Comparison of ENCODE assay signal across 24 cellular contexts in genomic region chr12:109894939-109895338, GRCh38. TPM values are rescaled to one million over a fixed set of nuclear protein-coding genes. Genes with fewer than 3 reads are reported as not detected.
DNase-seq lines count a peak whose midpoint lies in the region; ATAC-seq, FAIRE-seq and TF ChIP-seq lines count a peak whose summit lies in the region.
"Had no signal": no experiment of that assay in that cellular context is flagged by ENCODE, and none has a peak within 500 bp of the region (broad histone marks: within the 10 kb centered on the region; RNA-seq: fewer than 3 reads in every experiment).

No MANE protein-coding gene starts in this region.

- H3K4me3 ChIP-seq in K562 (no peak overlapping the region), gastrocnemius medialis (no peak overlapping the region)
- H3K4me3 ChIP-seq: BLaER1 treated with 17β-estradiol and CSF1 and Interleukin-3, amounts not matched to agents 10 nM and 100 nM; GM12878; GM23248 had no signal

- H3K27me3 ChIP-seq in K562 (ENCODE audit: control insufficient read depth in 2 of 2, insufficient read depth in 2 of 2, low read length in 2 of 2) (peaks cover 4 to 15% of the 10 kb centered on the region in 2 experiments; a peak in 4 of 5 replicates), gastrocnemius medialis (peaks cover 0 to 3% (median 0%) of the 10 kb centered on the region in 3 donors)
- H3K27me3 ChIP-seq: BE2C; BLaER1 treated with 17β-estradiol and CSF1 and Interleukin-3, amounts not matched to agents 10 nM and 100 nM had no signal

- in situ Hi-C loops in K562 (cut with MboI) (no loop called here), gastrocnemius medialis (cut with MboI; ENCODE audit: low sequenced_read_pairs in 4 of 4) (no loop called here)

- no TSS peak for BruUV-seq in K562 (replicated peaks; lab: Mats Ljungman, UMichigan)

- no peak overlapping the region for H3K4me3 Mint-ChIP-seq in activated CD8-positive, alpha-beta T cell treated with anti-CD3 and anti-CD28 coated beads, Interleukin-2, amount 10 ng/mL, durations not matched to agents 7 days and 5 days
- no peak overlapping the region for H3K4me3 Mint-ChIP-seq in activated CD8-positive, alpha-beta T cell treated with anti-CD3 and anti-CD28 coated beads for 36 hours
- peak overlapping the region; percentile 38 for H3K4me3 Mint-ChIP-seq in neural crest cell
- H3K4me3 Mint-ChIP-seq: CD14-positive monocyte; CD4-positive, alpha-beta T cell had no signal

- 7% methylated on average over 4 of the region's 4 CpGs for WGBS in K562 (ENCODE audit: insufficient coverage, low coverage, missing lambda C conversion rate)

- peaks cover 4% of the 10 kb centered on the region in 2 experiments; a peak in 3 of 5 replicates for H3K4me1 ChIP-seq in K562 (replicated peaks in 1 of 2; ENCODE audit: control insufficient read depth in 2 of 2, insufficient read depth in 2 of 2, low read length in 2 of 2)
- no peaks in the 10 kb centered on the region for H3K4me1 ChIP-seq in gastrocnemius medialis
- H3K4me1 ChIP-seq: BE2C had no signal

- H4K20me1 ChIP-seq in K562 (replicated peaks; ENCODE audit: control insufficient read depth, insufficient read depth, low read length), result no peaks in the 10 kb centered on the region
- H4K20me1 ChIP-seq: BLaER1 treated with 17β-estradiol and CSF1 and Interleukin-3, amounts not matched to agents 10 nM and 100 nM had no signal

- no peak overlapping the region for H2AFZ ChIP-seq in K562 (ENCODE audit: low read depth, low read length)
- H2AFZ ChIP-seq: GM23248 had no signal

- intact Hi-C loops in activated CD8-positive, alpha-beta T cell treated with anti-CD3 and anti-CD28 coated beads for 36 hours (cut with micrococcal nuclease), result no loop called here
- intact Hi-C loops in K562 (cut with micrococcal nuclease) (no loop called here), gastrocnemius medialis (cut with DNase I; ENCODE audit: low total_unique reads) (no loop called here)

- no peaks in the 10 kb centered on the region for H3K9me1 ChIP-seq in K562 (ENCODE audit: control insufficient read depth, insufficient read depth, low read length)

- H3K4me1 Mint-ChIP-seq in activated CD8-positive, alpha-beta T cell treated with anti-CD3 and anti-CD28 coated beads, Interleukin-2, amount 10 ng/mL, durations not matched to agents 7 days and 5 days (ENCODE audit: low read depth), result peaks cover 29% of the 10 kb centered on the region
- peaks cover 18% of the 10 kb centered on the region for H3K4me1 Mint-ChIP-seq in activated CD8-positive, alpha-beta T cell treated with anti-CD3 and anti-CD28 coated beads for 36 hours (ENCODE audit: low read depth)
- peaks cover 3% of the 10 kb centered on the region for H3K4me1 Mint-ChIP-seq in neural crest cell

- H3K9me3 ChIP-seq in K562 (replicated peaks; ENCODE audit: control insufficient read depth, insufficient read depth, low read depth, low read length) (no peaks in the 10 kb centered on the region), gastrocnemius medialis (no peaks in the 10 kb centered on the region)
- H3K9me3 ChIP-seq: BE2C; BLaER1 treated with 17β-estradiol and CSF1 and Interleukin-3, amounts not matched to agents 10 nM and 100 nM had no signal

- H3K27me3 Mint-ChIP-seq in activated CD8-positive, alpha-beta T cell treated with anti-CD3 and anti-CD28 coated beads, Interleukin-2, amount 10 ng/mL, durations not matched to agents 7 days and 5 days (ENCODE audit: low read depth), result no peaks in the 10 kb centered on the region
- no peaks in the 10 kb centered on the region for H3K27me3 Mint-ChIP-seq in activated CD8-positive, alpha-beta T cell treated with anti-CD3 and anti-CD28 coated beads for 36 hours
- peaks cover 9% of the 10 kb centered on the region for H3K27me3 Mint-ChIP-seq in neural crest cell (ENCODE audit: low read depth)
- H3K27me3 Mint-ChIP-seq: CD4-positive, alpha-beta T cell; CD8-positive, alpha-beta memory T cell had no signal

- DNase-seq in activated CD8-positive, alpha-beta T cell treated with anti-CD3 and anti-CD28 coated beads, Interleukin-2, amount 10 ng/mL, durations not matched to agents 7 days and 5 days, result no peak
- DNase-seq in activated CD8-positive, alpha-beta T cell treated with anti-CD3 and anti-CD28 coated beads for 36 hours, result no peak
- DNase-seq in K562 (ENCODE audit: extremely low read depth in 1 of 4, low spot score in 3 of 4), result no peak
- no peak for DNase-seq in neural crest cell (ENCODE audit: low read depth, low spot score)
- DNase-seq in gastrocnemius medialis, result no peak
- DNase-seq in cortex of kidney (lab: John Stamatoyannopoulos, UW), result no peak
- DNase-seq: BE2C; CD4-positive, alpha-beta T cell; CD8-positive, alpha-beta memory T cell; DMS 273 treated with DMSO at 0.1 percent for 48 hours; DMS79; EL; GDM1; GM23248; H7; HCEC 1CT had no signal

- H3K36me3 Mint-ChIP-seq in activated CD8-positive, alpha-beta T cell treated with anti-CD3 and anti-CD28 coated beads, Interleukin-2, amount 10 ng/mL, durations not matched to agents 7 days and 5 days (ENCODE audit: low read depth), result peaks cover under 1% of the 10 kb centered on the region
- H3K36me3 Mint-ChIP-seq in activated CD8-positive, alpha-beta T cell treated with anti-CD3 and anti-CD28 coated beads for 36 hours (ENCODE audit: low read depth), result no peaks in the 10 kb centered on the region
- no peaks in the 10 kb centered on the region for H3K36me3 Mint-ChIP-seq in neural crest cell (ENCODE audit: low read depth)

- H3K27ac Mint-ChIP-seq in activated CD8-positive, alpha-beta T cell treated with anti-CD3 and anti-CD28 coated beads, Interleukin-2, amount 10 ng/mL, durations not matched to agents 7 days and 5 days, result peak overlapping the region; percentile 55
- no peak overlapping the region for H3K27ac Mint-ChIP-seq in activated CD8-positive, alpha-beta T cell treated with anti-CD3 and anti-CD28 coated beads for 36 hours
- H3K27ac Mint-ChIP-seq in neural crest cell (ENCODE audit: unreplicated experiment), result no peak overlapping the region
- H3K27ac Mint-ChIP-seq: CD4-positive, alpha-beta T cell had no signal

- FAIRE-seq in K562 (lab: Jason Lieb, UNC), result no peak
- FAIRE-seq: A204.1, D721Med, GM12878, GM19239, H1 had no signal

- H3K4me2 ChIP-seq in K562 (ENCODE audit: insufficient read depth, low read length), result no peak overlapping the region
- H3K4me2 ChIP-seq: BLaER1 treated with 17β-estradiol and CSF1 and Interleukin-3, amounts not matched to agents 10 nM and 100 nM had no signal

- TF ChIP-seq RAD21 in K562 (CRISPR knock-in tag; conservative IDR thresholded peaks at IDR 0.05 in 1 of 2, IDR thresholded peaks at IDR 0.05 in 1 of 2), result no peak

- TF ChIP-seq EP300 in K562 (IDR thresholded peaks at IDR 0.05; ENCODE audit: low read length), result no peak

- H3K79me2 ChIP-seq in K562 (ENCODE audit: control insufficient read depth, insufficient read depth, low read length), result no peaks in the 10 kb centered on the region

- H3K9me3 Mint-ChIP-seq in activated CD8-positive, alpha-beta T cell treated with anti-CD3 and anti-CD28 coated beads, Interleukin-2, amount 10 ng/mL, durations not matched to agents 7 days and 5 days (ENCODE audit: insufficient read depth), result no peaks in the 10 kb centered on the region
- no peaks in the 10 kb centered on the region for H3K9me3 Mint-ChIP-seq in activated CD8-positive, alpha-beta T cell treated with anti-CD3 and anti-CD28 coated beads for 36 hours
- H3K9me3 Mint-ChIP-seq in neural crest cell, result no peaks in the 10 kb centered on the region
- H3K9me3 Mint-ChIP-seq: CD4-positive, alpha-beta T cell; CD8-positive, alpha-beta memory T cell had no signal

- CTCF ChIA-PET in activated CD8-positive, alpha-beta T cell treated with anti-CD3 and anti-CD28 coated beads, Interleukin-2, amount 10 ng/mL, durations not matched to agents 7 days and 5 days (lab: Charles Lee), result no interaction called here
- CTCF ChIA-PET in activated CD8-positive, alpha-beta T cell treated with anti-CD3 and anti-CD28 coated beads for 36 hours (lab: Charles Lee), result interaction anchor here (0.9 to 1.6 kb wide), 2 partner anchors 50 to 89 kb away, joined by 3 to 4 read pairs; no protein-coding TSS in a partner anchor
- CTCF ChIA-PET in K562 (lab: Yijun Ruan, JAX; ENCODE audit: low intra/inter-chr PET ratio), result no interaction called here

- H3K36me3 ChIP-seq in K562 (ENCODE audit: control insufficient read depth, insufficient read depth, low read length) (no peaks in the 10 kb centered on the region), gastrocnemius medialis (no peaks in the 10 kb centered on the region)
- H3K36me3 ChIP-seq: BE2C; BLaER1 treated with 17β-estradiol and CSF1 and Interleukin-3, amounts not matched to agents 10 nM and 100 nM had no signal

- H3K27ac ChIP-seq in K562 (ENCODE audit: extremely low read depth, low read depth, low read length), result no peak overlapping the region
- no peak overlapping the region for H3K27ac ChIP-seq in gastrocnemius medialis
- H3K27ac ChIP-seq: 22Rv1; BLaER1 treated with 17β-estradiol and CSF1 and Interleukin-3, amounts not matched to agents 10 nM and 100 nM; GM23248 had no signal

- H3K9ac ChIP-seq in K562 (ENCODE audit: insufficient read depth in 1 of 2, low read depth in 2 of 2, low read length in 2 of 2), result no peak overlapping the region
- H3K9ac ChIP-seq: BLaER1 treated with 17β-estradiol and CSF1 and Interleukin-3, amounts not matched to agents 10 nM and 100 nM; GM23248 had no signal

- POLR2A ChIA-PET in activated CD8-positive, alpha-beta T cell treated with anti-CD3 and anti-CD28 coated beads, Interleukin-2, amount 10 ng/mL, durations not matched to agents 7 days and 5 days (lab: Charles Lee), result no interaction called here
- POLR2A ChIA-PET in activated CD8-positive, alpha-beta T cell treated with anti-CD3 and anti-CD28 coated beads for 36 hours (lab: Charles Lee), result interaction anchor here (0.7 kb wide), 1 partner anchor 26 kb away, joined by 3 read pairs; no protein-coding TSS in a partner anchor
- POLR2A ChIA-PET in K562 (lab: Yijun Ruan, JAX), result no interaction called here

- ATAC-seq in activated CD8-positive, alpha-beta T cell treated with anti-CD3 and anti-CD28 coated beads, Interleukin-2, amount 10 ng/mL, durations not matched to agents 7 days and 5 days, result no peak
- no peak for ATAC-seq in activated CD8-positive, alpha-beta T cell treated with anti-CD3 and anti-CD28 coated beads for 36 hours
- ATAC-seq in K562, result no peak
- ATAC-seq in gastrocnemius medialis, result no peak
- ATAC-seq: GM12878 had no signal

- TF ChIP-seq POLR2A in K562 (conservative IDR thresholded peaks at IDR 0.05), result no peak
- no peak for TF ChIP-seq POLR2A in gastrocnemius medialis (IDR thresholded peaks at IDR 0.05)

- no peak for TF ChIP-seq CTCF in activated CD8-positive, alpha-beta T cell treated with anti-CD3 and anti-CD28 coated beads for 36 hours (IDR thresholded peaks at IDR 0.05)
- TF ChIP-seq CTCF in K562 (IDR thresholded peaks at IDR 0.05 in 2 of 3, conservative IDR thresholded peaks at IDR 0.05 in 1 of 3; ENCODE audit: insufficient read depth in 2 of 3, low read depth in 1 of 3, low read length in 3 of 3), result no peak
- TF ChIP-seq CTCF in neural crest cell (conservative IDR thresholded peaks at IDR 0.05), result no peak
- TF ChIP-seq CTCF in gastrocnemius medialis (IDR thresholded peaks at IDR 0.05 in 4 of 5, conservative IDR thresholded peaks at IDR 0.05 in 1 of 5), result no peak

RNA-seq across cellular contexts. Expression of gene TCHP, which starts 5.1 kb away (rescaled TPM):
- 10 to 100 TPM; 31.0 to 33.3 TPM for total RNA-seq in activated CD8-positive, alpha-beta T cell treated with anti-CD3 and anti-CD28 coated beads, Interleukin-2, amount 10 ng/mL, durations not matched to agents 7 days and 5 days
- total RNA-seq in activated CD8-positive, alpha-beta T cell treated with anti-CD3 and anti-CD28 coated beads for 36 hours, result 10 to 100 TPM; 19.9 to 21.0 TPM
- total RNA-seq in K562 (2011; cell fraction: chromatin; rRNA removed; ENCODE audit: low replicate concordance), result 38.1 and 49.8 TPM in 2 replicates
- 30.0 and 31.9 TPM in 2 replicates for total RNA-seq in K562 (2011; cell fraction: nucleolus; rRNA removed)
- 33.7 and 35.5 TPM in 2 replicates for total RNA-seq in K562 (2011; cell fraction: nucleoplasm; rRNA removed)
- 19.7 and 27.7 TPM in 2 replicates for total RNA-seq in K562 (2014; rRNA removed)
- 12.0 and 12.8 TPM in 2 replicates for total RNA-seq in K562 (2014; rRNA removed; fragmentation: Illumina TruSeq; extraction: Trizol)
- 19.7 and 22.4 TPM in 2 replicates for total RNA-seq in K562 (2015; rRNA removed; fragmentation: Illumina TruSeq; extraction: Trizol)
- 18.7 and 20.4 TPM in 2 replicates for total RNA-seq in K562 (2021)
- 13.7 and 15.0 TPM in 2 replicates for polyA plus RNA-seq in K562 (2011; rRNA removed)
- 10.1 and 10.3 TPM in 2 replicates for polyA plus RNA-seq in K562 (2011; cell fraction: cytosol; rRNA removed)
- polyA plus RNA-seq in K562 (2011; cell fraction: nucleus; rRNA removed), result 28.9 and 31.1 TPM in 2 replicates
- 25.7 and 29.2 TPM in 2 replicates for polyA plus RNA-seq in K562 (2012)
- 19.4 and 20.2 TPM in 2 replicates for polyA plus RNA-seq in K562 (2014; fragmentation: Illumina TruSeq; extraction: Trizol)
- 1 to 10 TPM; 3.4 to 4.7 TPM for polyA plus RNA-seq in K562 (2014; fragmentation: Nextera tagmentation; extraction: Ambion mirVana)
- 29.6 and 30.4 TPM in 2 replicates for polyA plus RNA-seq in K562 (2014; rRNA removed)
- 8.3 and 10.1 TPM in 2 replicates for polyA minus RNA-seq in K562 (2011; rRNA and poly(A)+ RNA removed)
- polyA minus RNA-seq in K562 (2011; cell fraction: cytosol; rRNA and poly(A)+ RNA removed), result 4.8 and 7.6 TPM in 2 replicates
- 9.8 and 13.4 TPM in 2 replicates for polyA minus RNA-seq in K562 (2011; cell fraction: nucleus; rRNA and poly(A)+ RNA removed)
- total RNA-seq in neural crest cell, result 27.6 and 31.4 TPM in 2 replicates
- total RNA-seq in gastrocnemius medialis, result 1 to 10 TPM; 7.3 to 9.4 (median 8.0) TPM

RNA-seq across cellular contexts. Expression of gene GLTP, which starts 14.6 kb away (rescaled TPM):
- 10 to 100 TPM; 19.9 to 20.9 TPM for total RNA-seq in activated CD8-positive, alpha-beta T cell treated with anti-CD3 and anti-CD28 coated beads, Interleukin-2, amount 10 ng/mL, durations not matched to agents 7 days and 5 days
- 10 to 100 TPM; 19.9 to 21.2 TPM for total RNA-seq in activated CD8-positive, alpha-beta T cell treated with anti-CD3 and anti-CD28 coated beads for 36 hours
- 2.4 and 3.1 TPM in 2 replicates for total RNA-seq in K562 (2011; cell fraction: chromatin; rRNA removed; ENCODE audit: low replicate concordance)
- 1.8 and 2.0 TPM in 2 replicates for total RNA-seq in K562 (2011; cell fraction: nucleolus; rRNA removed)
- total RNA-seq in K562 (2011; cell fraction: nucleoplasm; rRNA removed), result 2.1 and 2.7 TPM in 2 replicates
- total RNA-seq in K562 (2014; rRNA removed) (6.9 and 10.7 TPM in 2 replicates), K562 (2014; rRNA removed; fragmentation: Illumina TruSeq; extraction: Trizol) (7.2 and 7.8 TPM in 2 replicates), K562 (2015; rRNA removed; fragmentation: Illumina TruSeq; extraction: Trizol) (5.3 and 6.1 TPM in 2 replicates), K562 (2021) (6.0 and 6.6 TPM in 2 replicates), neural crest cell (32.0 and 34.0 TPM in 2 replicates), gastrocnemius medialis (10 to 100 TPM; 18.3 to 34.0 (median 22.4) TPM)
- polyA plus RNA-seq in K562 (2011; rRNA removed) (4.7 and 4.9 TPM in 2 replicates), K562 (2014; fragmentation: Illumina TruSeq; extraction: Trizol) (7.8 and 8.3 TPM in 2 replicates), K562 (2014; fragmentation: Nextera tagmentation; extraction: Ambion mirVana) (1 to 10 TPM; 4.4 to 5.0 TPM), K562 (2014; rRNA removed) (5.7 and 6.1 TPM in 2 replicates)
- 3.7 and 4.8 TPM in 2 replicates for polyA plus RNA-seq in K562 (2011; cell fraction: cytosol; rRNA removed)
- polyA plus RNA-seq in K562 (2011; cell fraction: nucleus; rRNA removed), result 0.81 and 1.2 TPM in 2 replicates
- polyA plus RNA-seq in K562 (2012), result 7.0 and 9.7 TPM in 2 replicates
- 5.7 and 6.3 TPM in 2 replicates for polyA minus RNA-seq in K562 (2011; rRNA and poly(A)+ RNA removed)
- polyA minus RNA-seq in K562 (2011; cell fraction: cytosol; rRNA and poly(A)+ RNA removed), result 6.8 and 13.3 TPM in 2 replicates
- polyA minus RNA-seq in K562 (2011; cell fraction: nucleus; rRNA and poly(A)+ RNA removed), result 0.67 and 1.00 TPM in 2 replicates
